In the genomic region with DNA sequence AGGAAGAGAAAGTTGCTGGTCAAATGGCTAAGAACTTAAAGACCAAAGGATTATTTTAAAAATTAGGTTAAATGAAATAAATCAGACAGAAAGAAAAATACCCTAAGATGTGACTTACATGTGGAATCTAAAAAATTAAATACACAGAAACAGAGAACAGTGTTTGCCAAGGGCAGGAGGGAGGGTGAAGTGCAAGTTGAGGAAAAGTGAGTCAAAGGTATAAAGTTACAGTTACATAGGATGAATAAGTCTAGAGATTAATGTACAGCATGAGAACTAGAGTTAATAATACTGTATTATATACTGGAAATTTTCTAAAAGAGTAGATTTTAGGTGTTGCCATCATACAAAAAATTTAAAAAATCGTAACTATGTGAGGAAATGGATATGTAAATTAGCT, we compare ENCODE assay signal across 15 cellular contexts.
DNase-seq lines count a peak whose midpoint lies in the region; ATAC-seq, FAIRE-seq and TF ChIP-seq lines count a peak whose summit lies in the region.
"Had no signal": no experiment of that assay in that cellular context is flagged by ENCODE, and none has a peak within 500 bp of the region (broad histone marks: within the 10 kb centered on the region; RNA-seq: fewer than 3 reads in every experiment).

No MANE protein-coding gene starts in this region.

- H3K27me3 ChIP-seq in bronchial epithelial cell (ENCODE audit: control insufficient read depth, insufficient read depth, low read length) (no peaks in the 10 kb centered on the region), BE2C (no peaks in the 10 kb centered on the region)

- no peak overlapping the region for H3K4me3 ChIP-seq in bronchial epithelial cell (ENCODE audit: low read depth, low read length)
- no peak overlapping the region for H3K4me3 ChIP-seq in foreskin fibroblast (ENCODE audit: low read depth in 1 of 2, low read length in 2 of 2)
- H3K4me3 ChIP-seq in BE2C (ENCODE audit: low read depth, low read length), result no peak overlapping the region
- H3K4me3 ChIP-seq: A549 had no signal

- H3K4me1 ChIP-seq in BE2C, result no peaks in the 10 kb centered on the region
- H3K4me1 ChIP-seq: A549, Caco-2 had no signal

- 0 out of 2 replicates have a peak, but pooled peaks cover 2% of the 10 kb centered on the region for H3K9me3 ChIP-seq in BE2C
- H3K9me3 ChIP-seq: A549, Caco-2 had no signal

- no peak for ATAC-seq in HG03025 (IDR thresholded peaks at IDR 0.05; ENCODE audit: low FRiP score, unreplicated experiment)
- ATAC-seq: A549; CD8-positive, alpha-beta T cell had no signal

- no peak for TF ChIP-seq CTCF in bronchial epithelial cell (IDR thresholded peaks at IDR 0.05; ENCODE audit: insufficient read depth, low read length, severe bottlenecking)
- TF ChIP-seq CTCF in foreskin fibroblast (IDR thresholded peaks at IDR 0.05; ENCODE audit: low read depth, low read length), result no peak
- TF ChIP-seq CTCF in BE2C (IDR thresholded peaks at IDR 0.05; ENCODE audit: low read depth, low read length), result no peak

- no peaks in the 10 kb centered on the region for H3K36me3 ChIP-seq in bronchial epithelial cell (ENCODE audit: control insufficient read depth, insufficient read depth, low read length)
- no peaks in the 10 kb centered on the region for H3K36me3 ChIP-seq in BE2C

- DNase-seq in RCC 7860 (ENCODE audit: low spot score) (no peak), bronchial epithelial cell (ENCODE audit: low read depth) (peak; percentile 78), foreskin fibroblast (peak; percentile 32 to 50), BE2C (no peak), HK-2 (ENCODE audit: unreplicated experiment) (no peak)
- DNase-seq: Caco-2; CD8-positive, alpha-beta T cell; DND-41; GDM1; GOT3; H9 had no signal

- FAIRE-seq in RCC 7860 (lab: Jason Lieb, UNC) (peak; percentile 60), bronchial epithelial cell (lab: Jason Lieb, UNC) (no peak)
- FAIRE-seq: A549, GM12892, GM19239 had no signal

Comparison
In these comparisons a context has a peak if more than half of its experiments do, and no peak if none do; other contexts are left out.
1. DNase-seq: peak in bronchial epithelial cell (single experiment) and foreskin fibroblast (2 of 2); none in RCC 7860 (single experiment), BE2C (single experiment) and HK-2 (single experiment).